In genomic region chr3:33453331-33453761, GRCh38 we compare ENCODE assay signal across 28 cellular contexts.
"Had no signal": no experiment of that assay in that cellular context is flagged by ENCODE, and none has a peak within 500 bp of the region (broad histone marks: within the 10 kb centered on the region; RNA-seq: fewer than 3 reads in every experiment).

No MANE protein-coding gene starts in this region.

- H3K27ac ChIP-seq: ascending aorta, cardiac muscle cell, VCaP had no signal

- FAIRE-seq: bronchial epithelial cell, TTC549 had no signal

- H3K27me3 ChIP-seq: ascending aorta, cardiac muscle cell had no signal

- DNase-seq: activated B cell treated with CpG ODN at 0.5 μM for 24 hours; activated CD4-positive, alpha-beta memory T cell treated with anti-CD3 and anti-CD28 coated beads, Interleukin-2, amount 10 ng/mL, durations not matched to agents 7 days and 5 days; activated CD4-positive, alpha-beta T cell treated with anti-CD3 and anti-CD28 coated beads for 4 hours; activated CD4-positive, alpha-beta T cell treated with anti-CD3 and anti-CD28 coated beads, Interleukin-2, amount 10 ng/mL, durations not matched to agents 7 days and 5 days; activated CD4-positive, alpha-beta T cell treated with anti-CD3 and anti-CD28 coated beads, Interleukin-2, amount 50 U/mL, for 48 hours; activated CD4-positive, CD25-positive, alpha-beta regulatory T cell treated with anti-CD3 and anti-CD28 coated beads, Interleukin-2, amount 50 U/mL, for 72 hours; activated CD8-positive, alpha-beta memory T cell treated with anti-CD3 and anti-CD28 coated beads, Interleukin-2, amount 50 U/mL, for 4 hours; activated CD8-positive, alpha-beta T cell treated with anti-CD3 and anti-CD28 coated beads, Interleukin-2, amount 10 ng/mL, durations not matched to agents 7 days and 5 days; activated effector memory CD4-positive, alpha-beta T cell treated with Interleukin-2 at 50 U/mL for 16 hours; activated gamma-delta T cell; activated naive CD4-positive, alpha-beta T cell treated with anti-CD3 and anti-CD28 coated beads, Interleukin-2, amount 10 ng/mL, durations not matched to agents 7 days and 5 days; activated naive CD4-positive, alpha-beta T cell treated with Interleukin-2 at 50 U/mL for 16 hours; activated naive CD8-positive, alpha-beta T cell treated with anti-CD3 and anti-CD28 coated beads, Interleukin-2, amount 10 ng/mL, durations not matched to agents 7 days and 5 days; activated naive CD8-positive, alpha-beta T cell treated with anti-CD3 and anti-CD28 coated beads, Interleukin-2, amount 50 U/mL, for 24 hours; activated T-cell treated with anti-CD3 and anti-CD28 coated beads, Interleukin-2, amount 50 U/mL, for 24 hours; activated T-cell treated with anti-CD3 and anti-CD28 coated beads, Interleukin-2, amount 50 U/mL, for 48 hours; amygdala; anterior cingulate cortex; caudate nucleus; cerebellar nuclear complex; T-helper 1 cell; T-helper 2 cell; T-helper 9 cell had no signal

- H3K36me3 ChIP-seq: cardiac muscle cell had no signal

- H3K9me3 ChIP-seq: ascending aorta had no signal

- H3K4me3 ChIP-seq: ascending aorta, cardiac muscle cell had no signal

- H3K4me1 ChIP-seq: ascending aorta had no signal
